ENCODE assay signal across 1 cellular context in genomic region chr9:92332577-92333287, GRCh38.
TF ChIP-seq lines count a peak whose summit lies in the region.

No MANE protein-coding gene starts in this region.

TF ChIP-seq in IMR-90, 13 proteins besides CTCF, POLR2A, EP300 and RAD21 (continued from another document):
- no peak for TF ChIP-seq USF2 (IDR thresholded peaks at IDR 0.05; ENCODE audit: low read depth, low read length)
- TF ChIP-seq MAZ (IDR thresholded peaks at IDR 0.05; ENCODE audit: borderline replicate concordance, low read depth, low read length): no peak
- TF ChIP-seq RCOR1 (IDR thresholded peaks at IDR 0.05; ENCODE audit: insufficient replicate concordance, low read length): no peak
- no peak for TF ChIP-seq ELK1 (IDR thresholded peaks at IDR 0.05; ENCODE audit: borderline replicate concordance, low read depth, low read length)
TF ChIP-seq in IMR-90: peak in this region for 0.
